1 cellular context compared by ENCODE assay signal in genomic region chr5:151612689-151613427, GRCh38.
TF ChIP-seq lines count a peak whose summit lies in the region.

No MANE protein-coding gene starts in this region.

TF ChIP-seq in HCT116, 20 proteins besides CTCF, POLR2A, EP300 and RAD21 (continued from another document):
- no peak for TF ChIP-seq ZBTB33 (IDR thresholded peaks at IDR 0.05; ENCODE audit: extremely low read depth, insufficient replicate concordance, low read length)
